Comparison of ENCODE assay signal across 23 cellular contexts in genomic region chr9:124272979-124273378, GRCh38. TPM values are rescaled to one million over a fixed set of nuclear protein-coding genes. Genes with fewer than 3 reads are reported as not detected.
DNase-seq lines count a peak whose midpoint lies in the region; ATAC-seq, FAIRE-seq and TF ChIP-seq lines count a peak whose summit lies in the region.
"Had no signal": no experiment of that assay in that cellular context is flagged by ENCODE, and none has a peak within 500 bp of the region (broad histone marks: within the 10 kb centered on the region; RNA-seq: fewer than 3 reads in every experiment).

No MANE protein-coding gene starts in this region.

- ATAC-seq in IMR-90 (ENCODE audit: low read depth) (no peak), K562 (no peak)
- ATAC-seq in natural killer cell treated with Interleukin-12 subunit alpha and Interleukin-12 subunit beta and Interleukin-15 and Interleukin-18, amount 100 ng/mL, for 72 hours = no peak
- ATAC-seq: activated CD8-positive, alpha-beta T cell treated with anti-CD3 and anti-CD28 coated beads, Interleukin-2, amount 10 ng/mL, durations not matched to agents 7 days and 5 days; left lung had no signal

- peak overlapping the region in 1 of 2 experiments; percentile 39; a peak in 1 of 4 replicates for H4K8ac ChIP-seq in IMR-90 (ENCODE audit: low read depth in 2 of 2, low read length in 2 of 2)

- POLR2A ChIA-PET in IMR-90 (lab: Charles Lee; ENCODE audit: unreplicated experiment) = no interaction called here
- POLR2A ChIA-PET in K562 (lab: Yijun Ruan, JAX) = no interaction called here

- H2AFZ ChIP-seq in IMR-90 (replicated peaks; ENCODE audit: low read length, poor library complexity) (peak overlapping the region; percentile 56), K562 (ENCODE audit: low read depth, low read length) (no peak overlapping the region)

- no peak overlapping the region for H4K91ac ChIP-seq in IMR-90 (ENCODE audit: insufficient read depth, low read depth, low read length)

- no peak overlapping the region for H2AK9ac ChIP-seq in IMR-90 (replicated peaks; ENCODE audit: low read depth, low read length, poor library complexity)

- H3K79me1 ChIP-seq in IMR-90 (ENCODE audit: low read depth in 1 of 2, low read length in 2 of 2) = peaks cover 16 to 92% of the 10 kb centered on the region in 2 experiments

- BruUV-seq in IMR-90 (replicated peaks; lab: Mats Ljungman, UMichigan) (no TSS peak), K562 (replicated peaks; lab: Mats Ljungman, UMichigan) (no TSS peak)

- H2AK5ac ChIP-seq in IMR-90 (ENCODE audit: low read depth, low read length) = peak overlapping the region; percentile 49; the same call in 1 of the 2 replicates

- H3K4me1 ChIP-seq in IMR-90 (ENCODE audit: control insufficient read depth, insufficient read depth, low read length) (peaks cover 59% of the 10 kb centered on the region), K562 (replicated peaks in 1 of 2; ENCODE audit: control insufficient read depth in 2 of 2, insufficient read depth in 2 of 2, low read length in 2 of 2) (peaks cover 6 to 16% of the 10 kb centered on the region in 2 experiments), muscle layer of duodenum (ENCODE audit: control insufficient read depth in 1 of 2, insufficient read depth in 2 of 2, low read length in 2 of 2) (peaks cover 0 to 72% of the 10 kb centered on the region in 2 donors), tibial artery (peaks cover 8 to 79% (median 75%) of the 10 kb centered on the region in 4 donors)

- H3K56ac ChIP-seq in IMR-90 (ENCODE audit: extremely low read depth, insufficient read depth, low read length) = no peak overlapping the region

- peak overlapping the region; percentile 52 for H3K4ac ChIP-seq in IMR-90 (ENCODE audit: low read depth, low read length)

- no peaks in the 10 kb centered on the region for H3K27me3 Mint-ChIP-seq in natural killer cell treated with Interleukin-12 subunit alpha and Interleukin-12 subunit beta and Interleukin-15 and Interleukin-18, amount 100 ng/mL, for 72 hours

- no peak for FAIRE-seq in K562 (lab: Jason Lieb, UNC)
- FAIRE-seq: bronchial epithelial cell had no signal

- TF ChIP-seq CTCF in IMR-90 (conservative IDR thresholded peaks at IDR 0.05; ENCODE audit: low read depth, low read length) (no peak), K562 (IDR thresholded peaks at IDR 0.05 in 2 of 3, conservative IDR thresholded peaks at IDR 0.05 in 1 of 3; ENCODE audit: insufficient read depth in 2 of 3, low read depth in 1 of 3, low read length in 3 of 3) (no peak), tibial artery (IDR thresholded peaks at IDR 0.05) (no peak)

- peak overlapping the region; percentile 4 for H2BK5ac ChIP-seq in IMR-90 (ENCODE audit: low read depth, low read length, poor library complexity, severe bottlenecking)

- no peaks in the 10 kb centered on the region for H3K36me3 Mint-ChIP-seq in natural killer cell treated with Interleukin-12 subunit alpha and Interleukin-12 subunit beta and Interleukin-15 and Interleukin-18, amount 100 ng/mL, for 72 hours
- H3K36me3 Mint-ChIP-seq: activated naive CD8-positive, alpha-beta T cell had no signal

- WGBS in IMR-90 (ENCODE audit: extremely low coverage in 2 of 2, insufficient read length in 1 of 2), 2 experiments = 86% methylated on average over 1 of the region's 9 CpGs; no CpG with 5 or more reads in 1 of the 2 experiments
- WGBS in K562 (ENCODE audit: insufficient coverage, low coverage, missing lambda C conversion rate) = 41% methylated on average over 9 of the region's 9 CpGs

- H3K9me1 ChIP-seq in IMR-90 (ENCODE audit: insufficient read depth, low read length) = peaks cover 67% of the 10 kb centered on the region
- no peaks in the 10 kb centered on the region for H3K9me1 ChIP-seq in K562 (ENCODE audit: control insufficient read depth, insufficient read depth, low read length)

- H2BK20ac ChIP-seq in IMR-90 (ENCODE audit: low read depth, low read length) = no peak overlapping the region

- H3K4me2 ChIP-seq in IMR-90 (ENCODE audit: low read depth, low read length) (no peak overlapping the region), K562 (ENCODE audit: insufficient read depth, low read length) (no peak overlapping the region)
- H3K4me2 ChIP-seq: KMS-11 had no signal

- TF ChIP-seq POLR2A in IMR-90 (IDR thresholded peaks at IDR 0.05; ENCODE audit: low read depth, low read length) (no peak), K562 (conservative IDR thresholded peaks at IDR 0.05) (no peak)

- DNase-seq in IMR-90 (no peak), K562 (ENCODE audit: extremely low read depth in 1 of 4, low spot score in 3 of 4) (no peak), tibial artery (peak in 1 of 2 donors; percentile 66), SIG-M5 treated with dmso at 0.1 percent for 504 hours (lab: John Stamatoyannopoulos, UW; ENCODE audit: unreplicated experiment) (no peak), NCI-H2196 (lab: John Stamatoyannopoulos, UW; ENCODE audit: unreplicated experiment) (no peak)
- no peak for DNase-seq in natural killer cell treated with Interleukin-12 subunit alpha and Interleukin-12 subunit beta and Interleukin-15 and Interleukin-18, amount 100 ng/mL, for 72 hours (ENCODE audit: low spot score)
- no peak for DNase-seq in activated CD8-positive, alpha-beta memory T cell treated with anti-CD3 and anti-CD28 coated beads for 24 hours
- DNase-seq: activated CD8-positive, alpha-beta T cell treated with anti-CD3 and anti-CD28 coated beads, Interleukin-2, amount 10 ng/mL, durations not matched to agents 7 days and 5 days; COR-L47; left lung; NCI-H1105; NCI-H2107; NCI-H526; SHP77 treated with DMSO at 0.1 percent for 48 hours; stimulated activated CD4-positive, alpha-beta T cell treated with anti-CD3 and anti-CD28 coated beads, Interleukin-2, amount 100 ng/mL, for 48 hours; WERI-Rb-1 had no signal

- 0 out of 3 replicates have a peak, but pooled peaks cover 2% of the 10 kb centered on the region for H3K79me2 ChIP-seq in K562 (ENCODE audit: control insufficient read depth, insufficient read depth, low read length)

- CTCF ChIA-PET in IMR-90 (lab: Yijun Ruan, JAX) = no interaction called here
- CTCF ChIA-PET in K562 (lab: Yijun Ruan, JAX; ENCODE audit: low intra/inter-chr PET ratio) = no interaction called here

- H3K36me3 ChIP-seq in IMR-90 (ENCODE audit: control insufficient read depth, insufficient read depth, low read length) (peaks cover 45% of the 10 kb centered on the region), K562 (ENCODE audit: control insufficient read depth, insufficient read depth, low read length) (no peaks in the 10 kb centered on the region), muscle layer of duodenum (ENCODE audit: control insufficient read depth in 1 of 2, insufficient read depth in 2 of 2, low read length in 2 of 2) (no peaks in the 10 kb centered on the region), tibial artery (no peaks in the 10 kb centered on the region)
- H3K36me3 ChIP-seq: WERI-Rb-1 had no signal

- peak overlapping the region; percentile 20; the same call in 1 of the 2 replicates for H3K23ac ChIP-seq in IMR-90 (ENCODE audit: low read depth, low read length)

- no peaks in the 10 kb centered on the region for H3K9me3 ChIP-seq in IMR-90 (ENCODE audit: control insufficient read depth, insufficient read depth, low read length)
- H3K9me3 ChIP-seq in K562 (replicated peaks; ENCODE audit: control insufficient read depth, insufficient read depth, low read depth, low read length) = no peaks in the 10 kb centered on the region
- no peaks in the 10 kb centered on the region for H3K9me3 ChIP-seq in muscle layer of duodenum (ENCODE audit: control insufficient read depth in 1 of 2, low read length in 2 of 2)
- H3K9me3 ChIP-seq in tibial artery = no peaks in the 10 kb centered on the region
- H3K9me3 ChIP-seq: left lung had no signal

- intact Hi-C loops in IMR-90 (cut with micrococcal nuclease) = no loop called here
- intact Hi-C loops in K562 (cut with micrococcal nuclease) = no loop called here
- intact Hi-C loops in tibial artery (cut with DNase I; ENCODE audit: low total_unique reads) = no loop called here

- H3K9ac ChIP-seq in IMR-90 (ENCODE audit: low read depth, low read length) = no peak overlapping the region
- H3K9ac ChIP-seq in K562 (ENCODE audit: insufficient read depth in 1 of 2, low read depth in 2 of 2, low read length in 2 of 2) = no peak overlapping the region
- H3K9ac ChIP-seq: KMS-11 had no signal

- dilution Hi-C loops in IMR-90 (cut with HindIII; ENCODE audit: low sequenced_read_pairs, unreplicated experiment) = no loop called here

- no peak overlapping the region for H3K18ac ChIP-seq in IMR-90 (ENCODE audit: low read depth, low read length)

- H4K5ac ChIP-seq in IMR-90 (ENCODE audit: low read depth, low read length) = no peak overlapping the region

- H3K27ac ChIP-seq in IMR-90 (ENCODE audit: insufficient read depth, low read length) (no peak overlapping the region), K562 (ENCODE audit: extremely low read depth, low read depth, low read length) (no peak overlapping the region), muscle layer of duodenum (ENCODE audit: low read length) (peak overlapping the region; percentile 48), tibial artery (peak overlapping the region; percentile 87 to 93)
- H3K27ac ChIP-seq: KMS-11, WERI-Rb-1 had no signal

- H3K27ac Mint-ChIP-seq in natural killer cell treated with Interleukin-12 subunit alpha and Interleukin-12 subunit beta and Interleukin-15 and Interleukin-18, amount 100 ng/mL, for 72 hours = no peak overlapping the region
- H3K27ac Mint-ChIP-seq: activated CD8-positive, alpha-beta T cell treated with anti-CD3 and anti-CD28 coated beads, Interleukin-2, amount 10 ng/mL, durations not matched to agents 7 days and 5 days; activated naive CD8-positive, alpha-beta T cell; activated T-helper 1 cell treated with anti-CD3 and anti-CD28 coated beads, Interleukin-12 subunit alpha, Interleukin-12 subunit beta, Interleukin-2, Interleukin-4 antibody, amounts not matched to agents 30 ng/mL and 10 ng/mL and 1 ng/mL, durations not matched to agents 14 hours and 24 hours and 36 hours; T-helper 1 cell treated with Interleukin-12 subunit alpha and Interleukin-12 subunit beta and Interleukin-4 antibody, amounts not matched to agents 30 μg/mL and 1 μg/mL, for 36 hours had no signal

- no peak overlapping the region for H2BK120ac ChIP-seq in IMR-90 (ENCODE audit: low read depth, low read length)

- no peak overlapping the region for H2BK15ac ChIP-seq in IMR-90 (ENCODE audit: low read depth, low read length)

- TF ChIP-seq RAD21 in IMR-90 (IDR thresholded peaks at IDR 0.05; ENCODE audit: low read length) (no peak), K562 (CRISPR knock-in tag; conservative IDR thresholded peaks at IDR 0.05 in 1 of 2, IDR thresholded peaks at IDR 0.05 in 1 of 2) (no peak)

- H3K27me3 ChIP-seq in IMR-90 (ENCODE audit: control insufficient read depth, insufficient read depth, low read length) = no peaks in the 10 kb centered on the region
- H3K27me3 ChIP-seq in K562 (ENCODE audit: control insufficient read depth in 2 of 2, insufficient read depth in 2 of 2, low read length in 2 of 2) = peaks cover 0 to 6% of the 10 kb centered on the region in 2 experiments; a peak in 1 of 5 replicates
- H3K27me3 ChIP-seq in muscle layer of duodenum (ENCODE audit: low read depth, low read length) = no peaks in the 10 kb centered on the region
- no peaks in the 10 kb centered on the region for H3K27me3 ChIP-seq in tibial artery
- H3K27me3 ChIP-seq: left lung had no signal

- H3K4me3 Mint-ChIP-seq in natural killer cell treated with Interleukin-12 subunit alpha and Interleukin-12 subunit beta and Interleukin-15 and Interleukin-18, amount 100 ng/mL, for 72 hours = no peak overlapping the region
- H3K4me3 Mint-ChIP-seq: activated CD8-positive, alpha-beta T cell treated with anti-CD3 and anti-CD28 coated beads, Interleukin-2, amount 10 ng/mL, durations not matched to agents 7 days and 5 days; activated naive CD8-positive, alpha-beta T cell; activated T-helper 1 cell treated with anti-CD3 and anti-CD28 coated beads, Interleukin-12 subunit alpha, Interleukin-12 subunit beta, Interleukin-2, Interleukin-4 antibody, amounts not matched to agents 30 ng/mL and 10 ng/mL and 1 ng/mL, durations not matched to agents 14 hours and 24 hours and 36 hours; T-helper 1 cell treated with Interleukin-12 subunit alpha and Interleukin-12 subunit beta and Interleukin-4 antibody, amounts not matched to agents 30 μg/mL and 1 μg/mL, for 36 hours had no signal

- TF ChIP-seq EP300 in K562 (IDR thresholded peaks at IDR 0.05; ENCODE audit: low read length) = no peak

- in situ Hi-C loops in IMR-90 (cut with MboI; ENCODE audit: low sequenced_read_pairs) = no loop called here
- in situ Hi-C loops in K562 (cut with MboI) = no loop called here

- H4K20me1 ChIP-seq in IMR-90 (ENCODE audit: insufficient read depth, low read length) (peaks cover 99% of the 10 kb centered on the region), K562 (replicated peaks; ENCODE audit: control insufficient read depth, insufficient read depth, low read length) (peaks cover 12% of the 10 kb centered on the region)

- no peak overlapping the region for H3K14ac ChIP-seq in IMR-90 (replicated peaks; ENCODE audit: low read depth, low read length)

- H3K4me3 ChIP-seq in IMR-90 (ENCODE audit: insufficient read depth, low read depth, low read length) (no peak overlapping the region), K562 (no peak overlapping the region), muscle layer of duodenum (ENCODE audit: low read depth in 1 of 2, low read length in 2 of 2) (no peak overlapping the region), tibial artery (no peak overlapping the region)
- H3K4me3 ChIP-seq: left lung, skin epidermis had no signal

- H3K9me3 Mint-ChIP-seq in natural killer cell treated with Interleukin-12 subunit alpha and Interleukin-12 subunit beta and Interleukin-15 and Interleukin-18, amount 100 ng/mL, for 72 hours = no peaks in the 10 kb centered on the region
- H3K9me3 Mint-ChIP-seq: activated T-helper 1 cell treated with anti-CD3 and anti-CD28 coated beads, Interleukin-12 subunit alpha, Interleukin-12 subunit beta, Interleukin-2, Interleukin-4 antibody, amounts not matched to agents 30 ng/mL and 10 ng/mL and 1 ng/mL, durations not matched to agents 14 hours and 24 hours and 36 hours; T-helper 1 cell treated with Interleukin-12 subunit alpha and Interleukin-12 subunit beta and Interleukin-4 antibody, amounts not matched to agents 30 μg/mL and 1 μg/mL, for 36 hours had no signal

- H3K4me1 Mint-ChIP-seq in natural killer cell treated with Interleukin-12 subunit alpha and Interleukin-12 subunit beta and Interleukin-15 and Interleukin-18, amount 100 ng/mL, for 72 hours (ENCODE audit: low read depth in 2 of 2) = peaks cover 17 to 54% of the 10 kb centered on the region in 2 donors

RNA-seq across cellular contexts. Expression of gene NEK6, which starts 15.2 kb away (rescaled TPM):
- total RNA-seq in IMR-90 (2012; rRNA removed) (77.8 and 79.9 TPM in 2 replicates), K562 (2014; rRNA removed) (8.0 and 11.4 TPM in 2 replicates), K562 (2014; rRNA removed; fragmentation: Illumina TruSeq; extraction: Trizol) (6.1 and 6.9 TPM in 2 replicates), K562 (2015; rRNA removed; fragmentation: Illumina TruSeq; extraction: Trizol) (7.9 and 8.4 TPM in 2 replicates), K562 (2021) (19.0 and 19.7 TPM in 2 replicates)
- polyA plus RNA-seq in IMR-90 (2012; rRNA removed) (110 and 112 TPM in 2 replicates), K562 (2011; rRNA removed) (12.1 and 27.8 TPM in 2 replicates), K562 (2014; fragmentation: Illumina TruSeq; extraction: Trizol) (12.5 and 12.9 TPM in 2 replicates), K562 (2014; fragmentation: Nextera tagmentation; extraction: Ambion mirVana) (1 to 10 TPM; 3.1 to 3.5 TPM), K562 (2014; rRNA removed) (9.5 and 13.1 TPM in 2 replicates)
- polyA plus RNA-seq in IMR-90 (2012; cell fraction: cytosol; rRNA removed) = 55.9 and 71.1 TPM in 2 replicates
- polyA plus RNA-seq in IMR-90 (2012; cell fraction: nucleus; rRNA removed; ENCODE audit: low replicate concordance) = 133 and 147 TPM in 2 replicates
- 11.0 and 26.4 TPM in 2 replicates for total RNA-seq in K562 (2011; cell fraction: chromatin; rRNA removed; ENCODE audit: low replicate concordance)
- total RNA-seq in K562 (2011; cell fraction: nucleolus; rRNA removed) = 6.4 and 7.7 TPM in 2 replicates
- total RNA-seq in K562 (2011; cell fraction: nucleoplasm; rRNA removed) = 8.4 and 9.9 TPM in 2 replicates
- 20.4 and 25.6 TPM in 2 replicates for polyA plus RNA-seq in K562 (2011; cell fraction: cytosol; rRNA removed)
- polyA plus RNA-seq in K562 (2011; cell fraction: nucleus; rRNA removed) = 13.6 and 24.6 TPM in 2 replicates
- 8.5 and 12.5 TPM in 2 replicates for polyA plus RNA-seq in K562 (2012)
- polyA minus RNA-seq in K562 (2011; rRNA and poly(A)+ RNA removed) = 24.9 and 49.3 TPM in 2 replicates
- 10.0 and 18.9 TPM in 2 replicates for polyA minus RNA-seq in K562 (2011; cell fraction: cytosol; rRNA and poly(A)+ RNA removed)
- polyA minus RNA-seq in K562 (2011; cell fraction: nucleus; rRNA and poly(A)+ RNA removed) = 4.8 and 27.3 TPM in 2 replicates
- 10 to 100 TPM; 11.4 to 38.7 TPM for total RNA-seq in natural killer cell treated with Interleukin-12 subunit alpha and Interleukin-12 subunit beta and Interleukin-15 and Interleukin-18, amount 100 ng/mL, for 72 hours

Comparison
In these comparisons a context has a peak if more than half of its experiments do, and no peak if none do; other contexts are left out.
1. H3K27ac ChIP-seq: peak in muscle layer of duodenum (single experiment) and tibial artery (2 of 2); none in IMR-90 (single experiment) and K562 (single experiment).